ENCODE assay signal across 25 cellular contexts in the genomic region with DNA sequence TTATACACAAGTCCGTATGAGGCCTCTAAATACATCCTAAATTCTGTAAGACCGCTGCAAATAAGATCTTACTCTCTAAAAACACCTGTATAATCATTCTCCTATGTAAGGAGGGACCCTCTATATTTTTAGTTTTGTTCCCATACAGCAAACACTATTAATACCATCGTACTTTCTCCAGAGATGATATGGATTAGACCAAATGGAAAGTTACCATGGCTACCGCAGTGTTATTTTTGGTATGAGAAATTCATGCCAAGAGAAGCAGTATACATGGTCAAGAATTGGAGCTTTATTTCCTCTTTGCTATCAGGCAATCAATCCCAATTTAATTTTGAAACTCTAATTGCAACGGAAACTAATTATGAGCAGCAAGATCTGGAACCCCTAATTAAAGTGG.
DNase-seq lines count a peak whose midpoint lies in the region; ATAC-seq and TF ChIP-seq lines count a peak whose summit lies in the region.
"Had no signal": no experiment of that assay in that cellular context is flagged by ENCODE, and none has a peak within 500 bp of the region (broad histone marks: within the 10 kb centered on the region; RNA-seq: fewer than 3 reads in every experiment).

No MANE protein-coding gene starts in this region.

- H3K9me3 ChIP-seq in heart left ventricle, result no peaks in the 10 kb centered on the region
- no peaks in the 10 kb centered on the region for H3K9me3 ChIP-seq in breast epithelium
- H3K9me3 ChIP-seq: stomach, upper lobe of right lung had no signal

- H3K27ac ChIP-seq in heart left ventricle, result peak overlapping the region in 8 of 12 donors; percentile 45 to 79 (median 67)
- H3K27ac ChIP-seq in breast epithelium, result peak overlapping the region; percentile 90 to 92
- peak overlapping the region; percentile 8 for H3K27ac ChIP-seq in layer of hippocampus (ENCODE audit: low read depth, low read length)
- H3K27ac ChIP-seq in temporal lobe (ENCODE audit: low read depth, low read length), result peak overlapping the region; percentile 31
- H3K27ac ChIP-seq: brain microvascular endothelial cell, upper lobe of right lung had no signal

- peaks cover 3 to 95% (median 68%) of the 10 kb centered on the region in 12 donors for H3K4me1 ChIP-seq in heart left ventricle
- H3K4me1 ChIP-seq in breast epithelium, result peaks cover 7 to 27% of the 10 kb centered on the region in 2 donors

- WGBS in heart left ventricle, 4 donors, result 72 to 79% (median 74%) methylated on average over 5 of the region's 5 CpGs

- TF ChIP-seq POLR2A in heart left ventricle (IDR thresholded peaks at IDR 0.05) (no peak), breast epithelium (IDR thresholded peaks at IDR 0.05) (no peak)

- intact Hi-C loops in heart left ventricle (cut with DNase I), result no loop called here
- intact Hi-C loops in Right ventricle myocardium inferior (cut with DNase I), result no loop called here
- intact Hi-C loops in breast epithelium (cut with DNase I; ENCODE audit: low total_unique reads), result no loop called here
- intact Hi-C loops in left colon (cut with DNase I, micrococcal nuclease), result no loop called here

- ATAC-seq in heart left ventricle (no peak), Right ventricle myocardium inferior (no peak), left colon (no peak), HG03520 (IDR thresholded peaks at IDR 0.05; ENCODE audit: unreplicated experiment) (no peak)
- ATAC-seq: left lobe of liver; naive thymus-derived CD8-positive, alpha-beta T cell; sciatic nerve; upper lobe of right lung had no signal

- H3K27me3 ChIP-seq in heart left ventricle (no peaks in the 10 kb centered on the region), breast epithelium (no peaks in the 10 kb centered on the region), layer of hippocampus (ENCODE audit: control insufficient read depth, insufficient read depth, low read length) (no peaks in the 10 kb centered on the region)
- H3K27me3 ChIP-seq: brain microvascular endothelial cell, stomach, upper lobe of right lung had no signal

- no peak for DNase-seq in heart left ventricle
- no peak for DNase-seq in Right ventricle myocardium inferior (ENCODE audit: missing footprints)
- DNase-seq in breast epithelium (ENCODE audit: low spot score in 2 of 2), result no peak
- no peak for DNase-seq in central memory CD4-positive, alpha-beta T cell
- DNase-seq in left colon, result no peak
- DNase-seq: activated B cell treated with CpG ODN at 0.5 μM for 24 hours; activated CD4-positive, alpha-beta T cell treated with anti-CD3 and anti-CD28 coated beads, Interleukin-2, amount 50 U/mL, for 48 hours; activated CD8-positive, alpha-beta memory T cell treated with anti-CD3 and anti-CD28 coated beads, Interleukin-2, amount 50 U/mL, for 4 hours; activated naive CD8-positive, alpha-beta T cell treated with anti-CD3 and anti-CD28 coated beads, Interleukin-2, amount 10 ng/mL, durations not matched to agents 7 days and 5 days; brain microvascular endothelial cell; cortex of kidney; DMS79 treated with DMSO at 0.1 percent for 48 hours; head of caudate nucleus; naive thymus-derived CD8-positive, alpha-beta T cell; NCI-H1105 treated with DMSO at 0.1 percent for 48 hours; NCI-H2029 treated with DMSO at 0.1 percent for 48 hours; NCI-H226; NCI-H82; stomach; upper lobe of right lung had no signal

- no peak for TF ChIP-seq CTCF in heart left ventricle (IDR thresholded peaks at IDR 0.05)
- TF ChIP-seq CTCF in breast epithelium (IDR thresholded peaks at IDR 0.05), result no peak

- H3K4me3 ChIP-seq in heart left ventricle, result peak overlapping the region in 7 of 12 donors; percentile 48 to 66 (median 52)
- peak overlapping the region in 2 of 3 donors; percentile 55 to 67 for H3K4me3 ChIP-seq in breast epithelium
- H3K4me3 ChIP-seq: upper lobe of right lung had no signal

- H3K36me3 ChIP-seq in heart left ventricle (no peaks in the 10 kb centered on the region), breast epithelium (no peaks in the 10 kb centered on the region)
- H3K36me3 ChIP-seq: brain microvascular endothelial cell, stomach, upper lobe of right lung had no signal

Comparison
In these comparisons a context has a peak if more than half of its experiments do, and no peak if none do; other contexts are left out.
1. H3K27ac ChIP-seq: peak in every context shown above with its lines; median percentile 91 in breast epithelium; 67 in heart left ventricle; 31 in temporal lobe; 8 in layer of hippocampus.